1 cellular context compared by ENCODE assay signal in the genomic region with DNA sequence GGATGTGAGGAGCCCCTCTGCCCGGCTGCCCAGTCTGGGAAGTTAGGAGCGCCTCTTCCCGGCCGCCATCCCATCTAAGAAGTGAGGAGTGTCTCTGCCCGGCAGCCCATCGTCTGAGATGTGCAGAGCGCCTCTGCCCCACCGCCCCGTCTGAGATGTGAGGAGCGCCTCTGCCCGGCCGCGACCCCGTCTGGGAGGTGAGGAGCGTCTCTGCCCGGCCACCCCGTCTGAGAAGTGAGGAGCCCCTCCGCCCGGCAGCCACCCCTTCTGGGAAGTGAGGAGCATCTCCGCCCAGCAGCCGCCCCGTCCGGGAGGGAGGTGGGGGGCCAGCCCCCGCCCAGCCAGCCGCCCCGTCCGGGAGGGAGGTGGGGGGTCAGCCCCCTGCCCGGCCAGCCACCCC.
DNase-seq lines count a peak whose midpoint lies in the region; ATAC-seq, FAIRE-seq and TF ChIP-seq lines count a peak whose summit lies in the region.
"Not testable (repeated sequence)": the region's sequence is repeated elsewhere in the genome, so short reads cannot be mapped to it uniquely, and the experiment has no call there.

No MANE protein-coding gene starts in this region.

- H3K9me1 ChIP-seq in K562 (ENCODE audit: control insufficient read depth, insufficient read depth, low read length) = not testable (repeated sequence)

- not testable (repeated sequence) for TF ChIP-seq RAD21 in K562 (CRISPR knock-in tag; conservative IDR thresholded peaks at IDR 0.05 in 1 of 2, IDR thresholded peaks at IDR 0.05 in 1 of 2)

- not testable (repeated sequence) for H3K27ac ChIP-seq in K562 (ENCODE audit: extremely low read depth, low read depth, low read length)

- not testable (repeated sequence) for H3K79me2 ChIP-seq in K562 (ENCODE audit: control insufficient read depth, insufficient read depth, low read length)

- not testable (repeated sequence) for TF ChIP-seq CTCF in K562 (IDR thresholded peaks at IDR 0.05 in 2 of 3, conservative IDR thresholded peaks at IDR 0.05 in 1 of 3; ENCODE audit: insufficient read depth in 2 of 3, low read depth in 1 of 3, low read length in 3 of 3)

- intact Hi-C loops in K562 (cut with micrococcal nuclease) = not testable (repeated sequence)

- peaks cover 23 to 27% of the 10 kb centered on the region in 2 experiments for H3K27me3 ChIP-seq in K562 (ENCODE audit: control insufficient read depth in 2 of 2, insufficient read depth in 2 of 2, low read length in 2 of 2)

- H3K4me2 ChIP-seq in K562 (ENCODE audit: insufficient read depth, low read length) = not testable (repeated sequence)

- not testable (repeated sequence) for H2AFZ ChIP-seq in K562 (ENCODE audit: low read depth, low read length)

- not testable (repeated sequence) for H3K4me1 ChIP-seq in K562 (replicated peaks in 1 of 2; ENCODE audit: control insufficient read depth in 2 of 2, insufficient read depth in 2 of 2, low read length in 2 of 2)

- CTCF ChIA-PET in K562 (lab: Yijun Ruan, JAX; ENCODE audit: low intra/inter-chr PET ratio) = interaction anchor here (0.6 kb wide), 1 partner anchor 10 kb away, joined by 3 read pairs; no protein-coding TSS in a partner anchor

- H3K36me3 ChIP-seq in K562 (ENCODE audit: control insufficient read depth, insufficient read depth, low read length) = not testable (repeated sequence)

- H3K9ac ChIP-seq in K562 (ENCODE audit: insufficient read depth in 1 of 2, low read depth in 2 of 2, low read length in 2 of 2) = not testable (repeated sequence)

- TF ChIP-seq EP300 in K562 (IDR thresholded peaks at IDR 0.05; ENCODE audit: low read length) = not testable (repeated sequence)

- ATAC-seq in K562 = not testable (repeated sequence)

- not testable (repeated sequence) for FAIRE-seq in K562 (lab: Jason Lieb, UNC)

- POLR2A ChIA-PET in K562 (lab: Yijun Ruan, JAX) = interaction anchor here (0.7 kb wide), 1 partner anchor 236 kb away, joined by 3 read pairs; no protein-coding TSS in a partner anchor

- WGBS in K562 (ENCODE audit: insufficient coverage, low coverage, missing lambda C conversion rate) = 6% methylated on average over 28 of the region's 28 CpGs

- TF ChIP-seq POLR2A in K562 (conservative IDR thresholded peaks at IDR 0.05) = not testable (repeated sequence)

- H3K4me3 ChIP-seq in K562 = not testable (repeated sequence)

- not testable (repeated sequence) for BruUV-seq in K562 (replicated peaks; lab: Mats Ljungman, UMichigan)

- DNase-seq in K562 (ENCODE audit: extremely low read depth in 1 of 4, low spot score in 3 of 4) = not testable (repeated sequence)

- in situ Hi-C loops in K562 (cut with MboI) = not testable (repeated sequence)

- H4K20me1 ChIP-seq in K562 (replicated peaks; ENCODE audit: control insufficient read depth, insufficient read depth, low read length) = not testable (repeated sequence)

- not testable (repeated sequence) for H3K9me3 ChIP-seq in K562 (replicated peaks; ENCODE audit: control insufficient read depth, insufficient read depth, low read depth, low read length)

TF ChIP-seq in K562, 482 proteins besides CTCF, POLR2A, EP300 and RAD21:
- TF ChIP-seq TGIF2 (CRISPR knock-in tag; IDR thresholded peaks at IDR 0.05) (0 out of 2 replicates have a peak, but pooled peaks have one; percentile 47), STAG1 (CRISPR knock-in tag; IDR thresholded peaks at IDR 0.05; ENCODE audit: borderline replicate concordance) (0 out of 2 replicates have a peak, but pooled peaks have one; percentile 1)
